In genomic region chr19:16497837-16498236, GRCh38 we compare ENCODE assay signal across 16 cellular contexts. TPM values are rescaled to one million over a fixed set of nuclear protein-coding genes. Genes with fewer than 3 reads are reported as not detected.
A peak's percentile ranks its signal among the peaks of the same experiment; 100 is the strongest.
DNase-seq lines count a peak whose midpoint lies in the region; ATAC-seq, FAIRE-seq and TF ChIP-seq lines count a peak whose summit lies in the region.
"Had no signal": no experiment of that assay in that cellular context is flagged by ENCODE, and none has a peak within 500 bp of the region (broad histone marks: within the 10 kb centered on the region; RNA-seq: fewer than 3 reads in every experiment).

No MANE protein-coding gene starts in this region.

- H3K36me3 Mint-ChIP-seq in activated CD8-positive, alpha-beta memory T cell treated with anti-CD3 and anti-CD28 coated beads, Interleukin-2, amount 10 ng/mL, durations not matched to agents 7 days and 5 days, result peaks cover 1% of the 10 kb centered on the region
- peaks cover 7% of the 10 kb centered on the region for H3K36me3 Mint-ChIP-seq in neural progenitor cell

- H3K27ac ChIP-seq in K562 (ENCODE audit: extremely low read depth, low read depth, low read length) (peak overlapping the region; percentile 45; the same call in 2 of the 3 replicates), neural progenitor cell (no peak overlapping the region)
- H3K27ac ChIP-seq: HL-60, SJSA1 had no signal

- no peak overlapping the region for H3K4me3 ChIP-seq in Loucy (ENCODE audit: low read length, poor library complexity, severe bottlenecking)
- H3K4me3 ChIP-seq in K562, result no peak overlapping the region
- H3K4me3 ChIP-seq in neural progenitor cell, result no peak overlapping the region
- H3K4me3 ChIP-seq: SJSA1 had no signal

- H3K36me3 ChIP-seq in Loucy (ENCODE audit: insufficient read depth, low read length) (no peaks in the 10 kb centered on the region), K562 (ENCODE audit: control insufficient read depth, insufficient read depth, low read length) (peaks cover 13% of the 10 kb centered on the region; the same call in 1 of the 3 replicates), neural progenitor cell (no peaks in the 10 kb centered on the region)
- H3K36me3 ChIP-seq: SJSA1 had no signal

- no peak overlapping the region for H3K27ac Mint-ChIP-seq in activated CD8-positive, alpha-beta memory T cell treated with anti-CD3 and anti-CD28 coated beads, Interleukin-2, amount 10 ng/mL, durations not matched to agents 7 days and 5 days
- H3K27ac Mint-ChIP-seq in neural progenitor cell, result peak overlapping the region; percentile 49

- BruUV-seq in K562 (replicated peaks; lab: Mats Ljungman, UMichigan), result TSS peak; percentile 38

- TF ChIP-seq RAD21 in K562 (CRISPR knock-in tag; conservative IDR thresholded peaks at IDR 0.05 in 1 of 2, IDR thresholded peaks at IDR 0.05 in 1 of 2), result no peak

- peak overlapping the region; percentile 69 for H3K4me2 ChIP-seq in Loucy (ENCODE audit: low read depth, low read length, poor library complexity, severe bottlenecking)
- H3K4me2 ChIP-seq in K562 (ENCODE audit: insufficient read depth, low read length), result peak overlapping the region; percentile 84; the same call in 1 of the 2 replicates
- H3K4me2 ChIP-seq in neural progenitor cell, result no peak overlapping the region

- no peaks in the 10 kb centered on the region for H3K9me1 ChIP-seq in K562 (ENCODE audit: control insufficient read depth, insufficient read depth, low read length)

- peaks cover 18% of the 10 kb centered on the region for H3K4me1 Mint-ChIP-seq in activated CD8-positive, alpha-beta memory T cell treated with anti-CD3 and anti-CD28 coated beads, Interleukin-2, amount 10 ng/mL, durations not matched to agents 7 days and 5 days
- H3K4me1 Mint-ChIP-seq in neural progenitor cell, result peaks cover 20% of the 10 kb centered on the region

- no peak for TF ChIP-seq CTCF in Loucy (conservative IDR thresholded peaks at IDR 0.05; ENCODE audit: low read length)
- TF ChIP-seq CTCF in K562 (IDR thresholded peaks at IDR 0.05 in 2 of 3, conservative IDR thresholded peaks at IDR 0.05 in 1 of 3; ENCODE audit: insufficient read depth in 2 of 3, low read depth in 1 of 3, low read length in 3 of 3), result no peak
- TF ChIP-seq CTCF in neural progenitor cell (IDR thresholded peaks at IDR 0.05), result no peak

- H3K79me2 ChIP-seq in Loucy (ENCODE audit: insufficient read depth, low read length) (no peaks in the 10 kb centered on the region), K562 (ENCODE audit: control insufficient read depth, insufficient read depth, low read length) (peaks cover 21% of the 10 kb centered on the region; the same call in 2 of the 3 replicates), neural progenitor cell (ENCODE audit: low read depth) (peaks cover 23% of the 10 kb centered on the region)

- H3K4me3 Mint-ChIP-seq in activated CD8-positive, alpha-beta memory T cell treated with anti-CD3 and anti-CD28 coated beads, Interleukin-2, amount 10 ng/mL, durations not matched to agents 7 days and 5 days, result peak overlapping the region; percentile 80
- peak overlapping the region; percentile 92 for H3K4me3 Mint-ChIP-seq in neural progenitor cell

- H3F3A ChIP-seq in Loucy (ENCODE audit: low read depth) (no peaks in the 10 kb centered on the region), neural progenitor cell (ENCODE audit: low read depth) (no peaks in the 10 kb centered on the region)

- in situ Hi-C loops in K562 (cut with MboI), result no loop called here

- no peak overlapping the region for H2AFZ ChIP-seq in Loucy (ENCODE audit: low read length)
- H2AFZ ChIP-seq in K562 (ENCODE audit: low read depth, low read length), result peak overlapping the region; percentile 96; the same call in 1 of the 2 replicates
- no peak overlapping the region for H2AFZ ChIP-seq in neural progenitor cell (replicated peaks)

- peak; percentile 78 for FAIRE-seq in K562 (lab: Jason Lieb, UNC)
- FAIRE-seq: urothelium cell line had no signal

- no peak for DNase-seq in activated CD8-positive, alpha-beta memory T cell treated with anti-CD3 and anti-CD28 coated beads, Interleukin-2, amount 10 ng/mL, durations not matched to agents 7 days and 5 days
- DNase-seq in activated CD8-positive, alpha-beta memory T cell treated with anti-CD3 and anti-CD28 coated beads, Interleukin-2, amount 50 U/mL, for 4 hours, result no peak
- DNase-seq in K562 (ENCODE audit: extremely low read depth in 1 of 4, low spot score in 3 of 4), result peak in 1 of 4 experiments; percentile 55
- DNase-seq in neural progenitor cell (ENCODE audit: low spot score), result no peak
- DNase-seq in RPMI8226, result no peak
- no peak for DNase-seq in NCI-H146 (lab: John Stamatoyannopoulos, UW)
- no peak for DNase-seq in AML-193 (lab: John Stamatoyannopoulos, UW)
- DNase-seq: central memory CD4-positive, alpha-beta T cell; effector memory CD4-positive, alpha-beta T cell; NCI-H1436 treated with DMSO at 0.1 percent for 48 hours; NCI-H2227 treated with DMSO at 0.1 percent for 48 hours had no signal

- H3K9me3 ChIP-seq in Loucy (ENCODE audit: insufficient read depth, low read depth, low read length) (no peaks in the 10 kb centered on the region), K562 (replicated peaks; ENCODE audit: control insufficient read depth, insufficient read depth, low read depth, low read length) (no peaks in the 10 kb centered on the region), neural progenitor cell (ENCODE audit: low read depth) (no peaks in the 10 kb centered on the region)
- H3K9me3 ChIP-seq: SJSA1 had no signal

- H3K27me3 ChIP-seq in Loucy (ENCODE audit: insufficient read depth, low read length, poor library complexity, severe bottlenecking) (no peaks in the 10 kb centered on the region), K562 (ENCODE audit: control insufficient read depth in 2 of 2, insufficient read depth in 2 of 2, low read length in 2 of 2) (no peaks in the 10 kb centered on the region), neural progenitor cell (no peaks in the 10 kb centered on the region)
- H3K27me3 ChIP-seq: SJSA1 had no signal

- peaks cover 5% of the 10 kb centered on the region for H3K4me1 ChIP-seq in Loucy (ENCODE audit: insufficient read depth, low read length, poor library complexity, severe bottlenecking)
- H3K4me1 ChIP-seq in K562 (replicated peaks in 1 of 2; ENCODE audit: control insufficient read depth in 2 of 2, insufficient read depth in 2 of 2, low read length in 2 of 2), result peaks cover 8 to 25% of the 10 kb centered on the region in 2 experiments; a peak in 4 of 5 replicates
- peaks cover 5% of the 10 kb centered on the region for H3K4me1 ChIP-seq in neural progenitor cell

- H3K9me3 Mint-ChIP-seq in activated CD8-positive, alpha-beta memory T cell treated with anti-CD3 and anti-CD28 coated beads, Interleukin-2, amount 10 ng/mL, durations not matched to agents 7 days and 5 days (ENCODE audit: low read depth), result no peaks in the 10 kb centered on the region
- H3K9me3 Mint-ChIP-seq in neural progenitor cell, result no peaks in the 10 kb centered on the region

- no peaks in the 10 kb centered on the region for H3K9me2 ChIP-seq in Loucy (replicated peaks; ENCODE audit: low read depth, low read length)

- no peak for TF ChIP-seq EP300 in K562 (IDR thresholded peaks at IDR 0.05; ENCODE audit: low read length)

- WGBS in K562 (ENCODE audit: insufficient coverage, low coverage, missing lambda C conversion rate), result 32% methylated on average over 6 of the region's 6 CpGs

- H4K20me1 ChIP-seq in Loucy (ENCODE audit: insufficient read depth, low read length, poor library complexity, severe bottlenecking) (no peaks in the 10 kb centered on the region), K562 (replicated peaks; ENCODE audit: control insufficient read depth, insufficient read depth, low read length) (no peaks in the 10 kb centered on the region), neural progenitor cell (ENCODE audit: low read depth) (no peaks in the 10 kb centered on the region)

- intact Hi-C loops in K562 (cut with micrococcal nuclease), result loop anchor here (5.0 kb wide), 1 partner anchor 51 kb away; no protein-coding TSS in a partner anchor

- POLR2A ChIA-PET in K562 (lab: Yijun Ruan, JAX), result no interaction called here

- TF ChIP-seq POLR2A in K562 (conservative IDR thresholded peaks at IDR 0.05), result no peak

- CTCF ChIA-PET in activated CD8-positive, alpha-beta memory T cell treated with anti-CD3 and anti-CD28 coated beads, Interleukin-2, amount 10 ng/mL, durations not matched to agents 7 days and 5 days (lab: Charles Lee), result no interaction called here
- CTCF ChIA-PET in K562 (lab: Yijun Ruan, JAX; ENCODE audit: low intra/inter-chr PET ratio), result no interaction called here

- peak overlapping the region; percentile 51 for H3K9ac ChIP-seq in Loucy (ENCODE audit: low read depth, low read length, poor library complexity, severe bottlenecking)
- H3K9ac ChIP-seq in K562 (ENCODE audit: insufficient read depth in 1 of 2, low read depth in 2 of 2, low read length in 2 of 2), result peak overlapping the region in 1 of 2 experiments; percentile 49; a peak in 1 of 4 replicates
- no peak overlapping the region for H3K9ac ChIP-seq in neural progenitor cell

- no peaks in the 10 kb centered on the region for H3K27me3 Mint-ChIP-seq in activated CD8-positive, alpha-beta memory T cell treated with anti-CD3 and anti-CD28 coated beads, Interleukin-2, amount 10 ng/mL, durations not matched to agents 7 days and 5 days
- peaks cover 2% of the 10 kb centered on the region for H3K27me3 Mint-ChIP-seq in neural progenitor cell (ENCODE audit: insufficient read depth, low read depth)

- no peak for ATAC-seq in activated CD8-positive, alpha-beta memory T cell treated with anti-CD3 and anti-CD28 coated beads, Interleukin-2, amount 10 ng/mL, durations not matched to agents 7 days and 5 days
- ATAC-seq in K562, result no peak

RNA-seq across cellular contexts. Expression of gene C19orf44, which starts 1.6 kb away (rescaled TPM):
- total RNA-seq in activated CD8-positive, alpha-beta memory T cell treated with anti-CD3 and anti-CD28 coated beads, Interleukin-2, amount 10 ng/mL, durations not matched to agents 7 days and 5 days, result 1 to 10 TPM; 3.5 to 3.6 TPM
- 21.2 and 28.6 TPM in 2 replicates for total RNA-seq in K562 (2011; cell fraction: chromatin; rRNA removed; ENCODE audit: low replicate concordance)
- 10.8 and 13.3 TPM in 2 replicates for total RNA-seq in K562 (2011; cell fraction: nucleolus; rRNA removed)
- total RNA-seq in K562 (2011; cell fraction: nucleoplasm; rRNA removed), result 10.6 and 15.0 TPM in 2 replicates
- total RNA-seq in K562 (2014; rRNA removed) (2.2 and 4.1 TPM in 2 replicates), K562 (2014; rRNA removed; fragmentation: Illumina TruSeq; extraction: Trizol) (3.5 and 4.2 TPM in 2 replicates), K562 (2015; rRNA removed; fragmentation: Illumina TruSeq; extraction: Trizol) (3.5 and 3.8 TPM in 2 replicates), K562 (2021) (4.7 and 6.6 TPM in 2 replicates), neural progenitor cell (ENCODE audit: low replicate concordance) (10.9 and 13.2 TPM in 2 replicates)
- polyA plus RNA-seq in K562 (2011; rRNA removed) (2.8 TPM in 2 replicates), K562 (2014; fragmentation: Illumina TruSeq; extraction: Trizol) (4.7 and 7.7 TPM in 2 replicates), K562 (2014; fragmentation: Nextera tagmentation; extraction: Ambion mirVana) (under 1 TPM; 0.41 to 0.51 TPM), K562 (2014; rRNA removed) (4.3 and 5.2 TPM in 2 replicates)
- polyA plus RNA-seq in K562 (2011; cell fraction: cytosol; rRNA removed), result 1.9 and 3.4 TPM in 2 replicates
- polyA plus RNA-seq in K562 (2011; cell fraction: nucleus; rRNA removed), result 5.4 and 11.4 TPM in 2 replicates
- polyA plus RNA-seq in K562 (2012), result 3.7 and 4.9 TPM in 2 replicates
- polyA minus RNA-seq in K562 (2011; rRNA and poly(A)+ RNA removed), result 1.9 and 2.1 TPM in 2 replicates
- polyA minus RNA-seq in K562 (2011; cell fraction: cytosol; rRNA and poly(A)+ RNA removed), result 2.7 and 4.2 TPM in 2 replicates
- polyA minus RNA-seq in K562 (2011; cell fraction: nucleus; rRNA and poly(A)+ RNA removed), result 4.4 and 5.7 TPM in 2 replicates

RNA-seq across cellular contexts. Expression of gene CALR3, which starts 1.9 kb away (rescaled TPM):
- total RNA-seq in activated CD8-positive, alpha-beta memory T cell treated with anti-CD3 and anti-CD28 coated beads, Interleukin-2, amount 10 ng/mL, durations not matched to agents 7 days and 5 days, result not detected
- total RNA-seq in K562 (2011; cell fraction: chromatin; rRNA removed; ENCODE audit: low replicate concordance), result not detected in 2 replicates
- not detected in 2 replicates for total RNA-seq in K562 (2011; cell fraction: nucleolus; rRNA removed)
- not detected in 2 replicates for total RNA-seq in K562 (2011; cell fraction: nucleoplasm; rRNA removed)
- total RNA-seq in K562 (2014; rRNA removed), result 0.41 TPM in 1 of 2 replicates, not detected in the other
- total RNA-seq in K562 (2014; rRNA removed; fragmentation: Illumina TruSeq; extraction: Trizol), result 0.18 and 0.19 TPM in 2 replicates
- not detected in 2 replicates for total RNA-seq in K562 (2015; rRNA removed; fragmentation: Illumina TruSeq; extraction: Trizol)
- not detected in 2 replicates for total RNA-seq in K562 (2021)
- 0.15 TPM in 1 of 2 replicates, not detected in the other for polyA plus RNA-seq in K562 (2011; rRNA removed)
- polyA plus RNA-seq in K562 (2011; cell fraction: cytosol; rRNA removed), result not detected in 2 replicates
- not detected in 2 replicates for polyA plus RNA-seq in K562 (2011; cell fraction: nucleus; rRNA removed)
- polyA plus RNA-seq in K562 (2012), result 0.07 TPM in 1 of 2 replicates, not detected in the other
- not detected in 2 replicates for polyA plus RNA-seq in K562 (2014; fragmentation: Illumina TruSeq; extraction: Trizol)
- polyA plus RNA-seq in K562 (2014; fragmentation: Nextera tagmentation; extraction: Ambion mirVana), result under 1 TPM; 0.22 to 0.24 TPM
- polyA plus RNA-seq in K562 (2014; rRNA removed), result not detected in 2 replicates
- 0.24 TPM in 1 of 2 replicates, not detected in the other for polyA minus RNA-seq in K562 (2011; rRNA and poly(A)+ RNA removed)
- not detected in 2 replicates for polyA minus RNA-seq in K562 (2011; cell fraction: cytosol; rRNA and poly(A)+ RNA removed)
- polyA minus RNA-seq in K562 (2011; cell fraction: nucleus; rRNA and poly(A)+ RNA removed), result not detected in 2 replicates
- total RNA-seq in neural progenitor cell (ENCODE audit: low replicate concordance), result 0.09 and 2.0 TPM in 2 replicates
- total RNA-seq: pulmonary artery endothelial cell, SJSA1 had no signal

RNA-seq across cellular contexts. Expression of gene EPS15L1, which starts 26.1 kb away (rescaled TPM):
- 10 to 100 TPM; 40.7 to 42.6 TPM for total RNA-seq in activated CD8-positive, alpha-beta memory T cell treated with anti-CD3 and anti-CD28 coated beads, Interleukin-2, amount 10 ng/mL, durations not matched to agents 7 days and 5 days
- total RNA-seq in K562 (2011; cell fraction: chromatin; rRNA removed; ENCODE audit: low replicate concordance), result 81.9 and 116 TPM in 2 replicates
- 54.3 and 56.0 TPM in 2 replicates for total RNA-seq in K562 (2011; cell fraction: nucleolus; rRNA removed)
- total RNA-seq in K562 (2011; cell fraction: nucleoplasm; rRNA removed), result 55.7 and 62.1 TPM in 2 replicates
- 11.0 and 13.5 TPM in 2 replicates for total RNA-seq in K562 (2014; rRNA removed)
- 12.2 and 12.3 TPM in 2 replicates for total RNA-seq in K562 (2014; rRNA removed; fragmentation: Illumina TruSeq; extraction: Trizol)
- total RNA-seq in K562 (2015; rRNA removed; fragmentation: Illumina TruSeq; extraction: Trizol), result 14.7 and 15.9 TPM in 2 replicates
- 37.1 and 38.1 TPM in 2 replicates for total RNA-seq in K562 (2021)
- 7.4 and 16.2 TPM in 2 replicates for polyA plus RNA-seq in K562 (2011; rRNA removed)
- 9.5 and 11.2 TPM in 2 replicates for polyA plus RNA-seq in K562 (2011; cell fraction: cytosol; rRNA removed)
- polyA plus RNA-seq in K562 (2011; cell fraction: nucleus; rRNA removed), result 18.8 and 20.5 TPM in 2 replicates
- polyA plus RNA-seq in K562 (2012), result 31.3 and 33.6 TPM in 2 replicates
- 25.1 and 28.4 TPM in 2 replicates for polyA plus RNA-seq in K562 (2014; fragmentation: Illumina TruSeq; extraction: Trizol)
- 1 to 10 TPM; 4.7 TPM for polyA plus RNA-seq in K562 (2014; fragmentation: Nextera tagmentation; extraction: Ambion mirVana)
- 15.6 and 18.7 TPM in 2 replicates for polyA plus RNA-seq in K562 (2014; rRNA removed)
- polyA minus RNA-seq in K562 (2011; rRNA and poly(A)+ RNA removed), result 15.2 and 18.3 TPM in 2 replicates
- polyA minus RNA-seq in K562 (2011; cell fraction: cytosol; rRNA and poly(A)+ RNA removed), result 13.2 and 27.3 TPM in 2 replicates
- polyA minus RNA-seq in K562 (2011; cell fraction: nucleus; rRNA and poly(A)+ RNA removed), result 17.1 and 27.9 TPM in 2 replicates
- 15.8 and 24.4 TPM in 2 replicates for total RNA-seq in neural progenitor cell (ENCODE audit: low replicate concordance)

RNA-seq across cellular contexts. Expression of gene CHERP, which starts 44.4 kb away (rescaled TPM):
- 10 to 100 TPM; 66.5 to 74.5 TPM for total RNA-seq in activated CD8-positive, alpha-beta memory T cell treated with anti-CD3 and anti-CD28 coated beads, Interleukin-2, amount 10 ng/mL, durations not matched to agents 7 days and 5 days
- 69.6 and 152 TPM in 2 replicates for total RNA-seq in K562 (2011; cell fraction: chromatin; rRNA removed; ENCODE audit: low replicate concordance)
- 74.1 and 82.9 TPM in 2 replicates for total RNA-seq in K562 (2011; cell fraction: nucleolus; rRNA removed)
- total RNA-seq in K562 (2011; cell fraction: nucleoplasm; rRNA removed), result 82.4 and 95.0 TPM in 2 replicates
- total RNA-seq in K562 (2014; rRNA removed), result 7.8 and 9.6 TPM in 2 replicates
- total RNA-seq in K562 (2014; rRNA removed; fragmentation: Illumina TruSeq; extraction: Trizol), result 4.5 and 6.9 TPM in 2 replicates
- total RNA-seq in K562 (2015; rRNA removed; fragmentation: Illumina TruSeq; extraction: Trizol), result 10.1 and 10.8 TPM in 2 replicates
- total RNA-seq in K562 (2021), result 76.7 and 85.1 TPM in 2 replicates
- polyA plus RNA-seq in K562 (2011; rRNA removed), result 4.9 and 9.0 TPM in 2 replicates
- polyA plus RNA-seq in K562 (2011; cell fraction: cytosol; rRNA removed), result 5.3 and 7.6 TPM in 2 replicates
- polyA plus RNA-seq in K562 (2011; cell fraction: nucleus; rRNA removed), result 47.7 and 60.8 TPM in 2 replicates
- polyA plus RNA-seq in K562 (2012), result 37.7 and 48.9 TPM in 2 replicates
- 26.3 and 41.8 TPM in 2 replicates for polyA plus RNA-seq in K562 (2014; fragmentation: Illumina TruSeq; extraction: Trizol)
- under 1 TPM; 0.60 to 0.75 TPM for polyA plus RNA-seq in K562 (2014; fragmentation: Nextera tagmentation; extraction: Ambion mirVana)
- 34.3 and 36.7 TPM in 2 replicates for polyA plus RNA-seq in K562 (2014; rRNA removed)
- 4.3 and 4.9 TPM in 2 replicates for polyA minus RNA-seq in K562 (2011; rRNA and poly(A)+ RNA removed)
- polyA minus RNA-seq in K562 (2011; cell fraction: cytosol; rRNA and poly(A)+ RNA removed), result 24.6 and 35.2 TPM in 2 replicates
- 23.3 and 23.4 TPM in 2 replicates for polyA minus RNA-seq in K562 (2011; cell fraction: nucleus; rRNA and poly(A)+ RNA removed)
- 5.5 and 13.7 TPM in 2 replicates for total RNA-seq in neural progenitor cell (ENCODE audit: low replicate concordance)
